16 cellular contexts compared by ENCODE assay signal in the genomic region with DNA sequence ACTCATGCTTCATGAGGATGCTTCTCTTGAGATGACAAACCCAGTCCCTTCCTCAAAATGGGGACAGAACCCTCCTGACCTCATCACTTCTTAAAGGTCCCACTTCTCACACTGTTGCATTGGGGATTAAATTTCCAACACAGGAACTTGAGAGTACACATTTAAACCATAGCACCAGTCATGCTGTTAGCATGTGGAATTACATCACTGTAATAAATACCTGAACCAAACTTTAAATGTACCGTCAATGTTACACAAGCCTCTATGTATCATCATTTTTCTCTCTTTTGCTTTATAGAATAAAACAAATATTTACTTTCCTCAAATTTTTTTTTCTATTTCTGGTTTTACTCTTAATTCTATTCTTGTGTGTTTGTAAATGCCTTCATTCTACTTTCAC.
DNase-seq lines count a peak whose midpoint lies in the region; ATAC-seq and TF ChIP-seq lines count a peak whose summit lies in the region.
"Had no signal": no experiment of that assay in that cellular context is flagged by ENCODE, and none has a peak within 500 bp of the region (broad histone marks: within the 10 kb centered on the region; RNA-seq: fewer than 3 reads in every experiment).

No MANE protein-coding gene starts in this region.

- WGBS in testis, 2 donors, result 92 to 94% methylated on average over 1 of the region's 1 CpG

- H3K4me1 ChIP-seq in RWPE2 (ENCODE audit: insufficient read depth, poor library complexity, severe bottlenecking) (peaks cover 6% of the 10 kb centered on the region), testis (no peaks in the 10 kb centered on the region)
- H3K4me1 ChIP-seq: BLaER1 treated with 17β-estradiol and CSF1 and Interleukin-3, amounts not matched to agents 10 nM and 100 nM; Caco-2 had no signal

- no peaks in the 10 kb centered on the region for H3K36me3 ChIP-seq in RWPE2 (ENCODE audit: low read depth)
- no peaks in the 10 kb centered on the region for H3K36me3 ChIP-seq in testis (ENCODE audit: low read depth, missing control alignments)
- H3K36me3 ChIP-seq: BLaER1 treated with 17β-estradiol and CSF1 and Interleukin-3, amounts not matched to agents 10 nM and 100 nM had no signal

- no peaks in the 10 kb centered on the region for H3K27me3 ChIP-seq in RWPE2 (ENCODE audit: insufficient read depth, poor library complexity, severe bottlenecking)
- H3K27me3 ChIP-seq in testis, result no peaks in the 10 kb centered on the region
- H3K27me3 ChIP-seq: BLaER1 treated with 17β-estradiol and CSF1 and Interleukin-3, amounts not matched to agents 10 nM and 100 nM had no signal

- intact Hi-C loops in testis (cut with DNase I; ENCODE audit: low total_unique reads), result no loop called here

- H3K9me3 ChIP-seq in RWPE2 (ENCODE audit: severe bottlenecking), result no peaks in the 10 kb centered on the region
- H3K9me3 ChIP-seq in testis, result no peaks in the 10 kb centered on the region
- H3K9me3 ChIP-seq: BLaER1 treated with 17β-estradiol and CSF1 and Interleukin-3, amounts not matched to agents 10 nM and 100 nM; Caco-2 had no signal

- TF ChIP-seq POLR2A in testis (IDR thresholded peaks at IDR 0.05), result no peak

- TF ChIP-seq CTCF in RWPE2 (IDR thresholded peaks at IDR 0.05; ENCODE audit: poor library complexity, severe bottlenecking) (no peak), epithelial cell of esophagus (IDR thresholded peaks at IDR 0.05; ENCODE audit: insufficient read depth, low read depth, low read length, missing control alignments) (no peak), testis (IDR thresholded peaks at IDR 0.05) (no peak)

- DNase-seq in HCEC 1CT, result peak; percentile 2
- no peak for DNase-seq in RWPE2 (ENCODE audit: low spot score)
- DNase-seq in epithelial cell of esophagus (ENCODE audit: low read depth), result peak; percentile 57
- no peak for DNase-seq in testis
- no peak for DNase-seq in stimulated activated CD4-positive, alpha-beta T cell treated with anti-CD3 and anti-CD28 coated beads, Interleukin-2, amount 100 ng/mL, for 24 hours
- DNase-seq in stimulated activated CD4-positive, alpha-beta T cell treated with anti-CD3 and anti-CD28 coated beads, Interleukin-4, amount 100 ng/mL, for 1 hour, result no peak
- DNase-seq: 8988T; AML-193; Caco-2; Calu3; CD4-positive, alpha-beta T cell; CD8-positive, alpha-beta T cell; DMS79 treated with DMSO at 0.1 percent for 48 hours; GF-D8 had no signal

- H3K27ac ChIP-seq in RWPE2 (ENCODE audit: poor library complexity, severe bottlenecking) (no peak overlapping the region), testis (no peak overlapping the region)
- H3K27ac ChIP-seq: BLaER1 treated with 17β-estradiol and CSF1 and Interleukin-3, amounts not matched to agents 10 nM and 100 nM; C4-2B had no signal

- H3K4me3 ChIP-seq in RWPE2 (ENCODE audit: severe bottlenecking) (no peak overlapping the region), epithelial cell of esophagus (ENCODE audit: low read length) (no peak overlapping the region), testis (no peak overlapping the region)
- H3K4me3 ChIP-seq: BLaER1 treated with 17β-estradiol and CSF1 and Interleukin-3, amounts not matched to agents 10 nM and 100 nM had no signal

- peak; percentile 62 for ATAC-seq in RWPE2 (ENCODE audit: low read depth)
- ATAC-seq: CD8-positive, alpha-beta T cell had no signal

Comparison
In these comparisons a context has a peak if more than half of its experiments do, and no peak if none do; other contexts are left out.
1. DNase-seq: peak in HCEC 1CT (single experiment) and epithelial cell of esophagus (single experiment); none in RWPE2 (single experiment), testis (single experiment), stimulated activated CD4-positive, alpha-beta T cell treated with anti-CD3 and anti-CD28 coated beads, Interleukin-2, amount 100 ng/mL, for 24 hours (0 of 2) and stimulated activated CD4-positive, alpha-beta T cell treated with anti-CD3 and anti-CD28 coated beads, Interleukin-4, amount 100 ng/mL, for 1 hour (single experiment).